ENCODE assay signal across 5 cellular contexts in the genomic region with DNA sequence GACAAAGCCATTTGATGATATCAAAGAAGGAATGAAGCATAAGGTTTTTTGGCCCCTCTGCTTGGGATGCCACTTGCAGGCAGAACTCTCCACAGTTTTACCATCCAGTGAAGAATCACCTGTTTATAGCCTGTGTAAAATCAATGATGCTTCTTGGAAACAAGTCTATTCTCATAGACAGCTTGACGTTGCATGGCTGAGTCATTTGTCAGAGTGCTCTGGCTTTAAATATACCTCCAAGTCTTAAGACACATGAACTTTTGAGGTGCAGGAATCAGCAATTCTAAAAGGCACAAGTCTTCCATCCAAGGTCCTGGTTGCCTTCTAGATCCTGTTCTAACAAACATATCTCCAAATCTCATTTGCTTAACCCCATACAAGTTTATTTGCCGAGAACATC.
"Had no signal": no experiment of that assay in that cellular context is flagged by ENCODE, and none has a peak within 500 bp of the region (broad histone marks: within the 10 kb centered on the region; RNA-seq: fewer than 3 reads in every experiment).

No MANE protein-coding gene starts in this region.

- H3K27ac Mint-ChIP-seq: GM23338, H9 had no signal

- H3K4me3 ChIP-seq: GM23338, K562 had no signal

- H3K4me3 Mint-ChIP-seq: GM23338, H9 had no signal

- H3K9me3 Mint-ChIP-seq: GM23338, H9 had no signal

- DNase-seq: H9, HCEC 1CT, IMR-90 had no signal
